26 cellular contexts compared by ENCODE assay signal in the genomic region with DNA sequence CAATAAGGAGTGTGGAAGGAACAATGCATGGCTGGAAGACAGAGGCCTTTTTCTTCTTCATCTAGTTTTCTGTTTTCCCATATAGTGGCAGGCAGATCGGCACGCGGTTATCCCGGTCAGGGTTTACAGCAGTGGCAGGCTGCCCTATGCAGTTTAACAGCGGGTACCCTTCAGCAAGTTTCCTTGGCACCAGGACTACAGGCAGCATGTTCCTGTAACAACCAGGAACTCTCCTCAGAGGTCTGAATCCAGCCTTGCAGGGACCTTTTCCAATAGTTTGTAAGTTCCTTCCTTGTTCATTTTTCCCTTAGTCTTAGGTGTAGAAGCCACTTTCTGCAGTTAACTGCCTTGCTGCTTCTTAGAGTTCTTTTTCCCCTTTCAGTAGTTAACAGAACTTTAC. TPM values are rescaled to one million over a fixed set of nuclear protein-coding genes. Genes with fewer than 3 reads are reported as not detected.
DNase-seq lines count a peak whose midpoint lies in the region; ATAC-seq, FAIRE-seq and TF ChIP-seq lines count a peak whose summit lies in the region.
"Had no signal": no experiment of that assay in that cellular context is flagged by ENCODE, and none has a peak within 500 bp of the region (broad histone marks: within the 10 kb centered on the region; RNA-seq: fewer than 3 reads in every experiment).

No MANE protein-coding gene starts in this region.

- ATAC-seq in Right ventricle myocardium superior (ENCODE audit: poor library complexity) = peak; percentile 67
- no peak for ATAC-seq in HepG2
- no peak for ATAC-seq in GM19452 (IDR thresholded peaks at IDR 0.05; ENCODE audit: unreplicated experiment)
- ATAC-seq: HCT116, Right ventricle myocardium inferior had no signal

- H2AFZ ChIP-seq in HepG2 (ENCODE audit: low read length) = no peak overlapping the region
- H2AFZ ChIP-seq: GM23248, PC-9 had no signal

- H3K9me3 ChIP-seq in left ventricle myocardium inferior (replicated peaks) (peaks cover 10% of the 10 kb centered on the region), endodermal cell (ENCODE audit: control insufficient read depth, low read length) (peaks cover 9% of the 10 kb centered on the region), HepG2 (ENCODE audit: low read length) (no peaks in the 10 kb centered on the region)
- H3K9me3 ChIP-seq: SJSA1 had no signal

- POLR2A ChIA-PET in HepG2 (lab: Yijun Ruan, JAX) = no interaction called here

- H3K27ac ChIP-seq in left ventricle myocardium inferior (replicated peaks) (no peak overlapping the region), endodermal cell (ENCODE audit: low read depth, low read length) (peak overlapping the region; percentile 36), HepG2 (ENCODE audit: extremely low read length, insufficient read depth, low read length) (no peak overlapping the region)
- H3K27ac ChIP-seq: BLaER1, GM23248, KMS-11, PC-9, SJSA1 had no signal

- in situ Hi-C loops in HepG2 (cut with HindIII; ENCODE audit: extremely low pct_ligation_motif_present, low pct_unique_long_range_greater_than_20kb) = no loop called here

- no TSS peak for BruUV-seq in HepG2 (replicated peaks; lab: Mats Ljungman, UMichigan)

- no peak for TF ChIP-seq EP300 in HepG2 (IDR thresholded peaks at IDR 0.05; ENCODE audit: low read depth in 2 of 2, low read length in 2 of 2)
- no peak for TF ChIP-seq EP300 in HepG2 (CRISPR knock-in tag; IDR thresholded peaks at IDR 0.05; ENCODE audit: borderline replicate concordance)

- intact Hi-C loops in Right ventricle myocardium superior (cut with DNase I) = no loop called here
- intact Hi-C loops in left ventricle myocardium inferior (cut with micrococcal nuclease) = no loop called here
- intact Hi-C loops in HepG2 (cut with micrococcal nuclease; ENCODE audit: unreplicated experiment) = no loop called here

- H3K4me2 ChIP-seq in HepG2 (ENCODE audit: low read depth, low read length) = no peak overlapping the region
- H3K4me2 ChIP-seq: BLaER1, KMS-11, PC-9 had no signal

- H4K20me1 ChIP-seq in HepG2 (ENCODE audit: insufficient read depth, low read length) = no peaks in the 10 kb centered on the region
- H4K20me1 ChIP-seq: BLaER1 had no signal

- H3K9me3 Mint-ChIP-seq in endodermal cell = peaks cover 25% of the 10 kb centered on the region
- H3K9me3 Mint-ChIP-seq: CD4-positive, alpha-beta T cell had no signal

- TF ChIP-seq RAD21 in HepG2 (CRISPR knock-in tag; IDR thresholded peaks at IDR 0.05) = no peak

- DNase-seq in Right ventricle myocardium superior (no peak), left ventricle myocardium inferior (no peak), LNCaP clone FGC (ENCODE audit: low read depth) (peak; percentile 70), endodermal cell (no peak), HepG2 (ENCODE audit: low spot score) (no peak), dermis blood vessel endothelial cell (no peak)
- DNase-seq: CD4-positive, alpha-beta T cell; GM23248; NCI-H1048; NCI-H1417; NCI-H1694; NCI-H2029 treated with DMSO at 0.1 percent for 48 hours; NCI-H446 treated with DMSO at 0.1 percent for 48 hours; NCI-H526; NCI-H82; PC-9 had no signal

- no peak overlapping the region for H3K27ac Mint-ChIP-seq in endodermal cell
- H3K27ac Mint-ChIP-seq: CD4-positive, alpha-beta T cell; IgD-negative memory B cell had no signal

- TF ChIP-seq CTCF in left ventricle myocardium inferior (IDR thresholded peaks at IDR 0.05; ENCODE audit: borderline replicate concordance) (no peak), LNCaP clone FGC (IDR thresholded peaks at IDR 0.05; ENCODE audit: control insufficient read depth, extremely low read depth, insufficient read depth) (no peak), endodermal cell (conservative IDR thresholded peaks at IDR 0.05) (no peak), HepG2 (CRISPR knock-in tag; IDR thresholded peaks at IDR 0.05) (no peak)

- H3K9ac ChIP-seq in endodermal cell (ENCODE audit: extremely low read depth, low read length, poor library complexity, severe bottlenecking) (no peak overlapping the region), HepG2 (ENCODE audit: insufficient read depth, low read depth, low read length) (no peak overlapping the region)
- H3K9ac ChIP-seq: BLaER1, GM23248, KMS-11 had no signal

- H3K27me3 Mint-ChIP-seq in endodermal cell (ENCODE audit: insufficient read depth) = no peaks in the 10 kb centered on the region
- H3K27me3 Mint-ChIP-seq: CD4-positive, alpha-beta T cell; IgD-negative memory B cell had no signal

- H3K4me3 ChIP-seq in left ventricle myocardium inferior (no peak overlapping the region), LNCaP clone FGC (ENCODE audit: low read depth, low read length) (peak overlapping the region; percentile 5; the same call in 1 of the 2 replicates), endodermal cell (ENCODE audit: low read length) (no peak overlapping the region), HepG2 (replicated peaks in 1 of 3; ENCODE audit: insufficient read depth in 1 of 3, low read depth in 2 of 3, low read length in 3 of 3) (no peak overlapping the region)
- H3K4me3 ChIP-seq: BLaER1, GM23248, PC-9, SJSA1 had no signal

- H3K36me3 ChIP-seq in left ventricle myocardium inferior (no peaks in the 10 kb centered on the region), endodermal cell (ENCODE audit: control insufficient read depth, insufficient read depth, low read length) (no peaks in the 10 kb centered on the region), HepG2 (replicated peaks in 1 of 2; ENCODE audit: control insufficient read depth in 1 of 2, insufficient read depth in 2 of 2, low read length in 2 of 2) (no peaks in the 10 kb centered on the region)
- H3K36me3 ChIP-seq: BLaER1, SJSA1 had no signal

- H3K27me3 ChIP-seq in left ventricle myocardium inferior (ENCODE audit: low read depth) (no peaks in the 10 kb centered on the region), endodermal cell (ENCODE audit: control insufficient read depth, insufficient read depth, low read length, poor library complexity, severe bottlenecking) (no peaks in the 10 kb centered on the region), HepG2 (ENCODE audit: control insufficient read depth in 1 of 2, insufficient read depth in 2 of 2, low read length in 2 of 2) (no peaks in the 10 kb centered on the region)
- H3K27me3 ChIP-seq: BLaER1, SJSA1 had no signal

- no peaks in the 10 kb centered on the region for H3K4me1 Mint-ChIP-seq in endodermal cell
- H3K4me1 Mint-ChIP-seq: IgD-negative memory B cell had no signal

- H3K36me3 Mint-ChIP-seq in endodermal cell (ENCODE audit: low read depth) = peaks cover 19% of the 10 kb centered on the region

- no peaks in the 10 kb centered on the region for H3K79me2 ChIP-seq in HepG2 (ENCODE audit: insufficient read depth, low read length)

- H3K4me3 Mint-ChIP-seq in endodermal cell = no peak overlapping the region
- H3K4me3 Mint-ChIP-seq: CD4-positive, alpha-beta T cell; IgD-negative memory B cell had no signal

- FAIRE-seq in HepG2 (lab: Jason Lieb, UNC) = no peak
- FAIRE-seq: A204.1, D721Med, GM19239 had no signal

- 96 to 100% methylated on average over 1 to 5 of the region's 5 CpGs for WGBS in endodermal cell (ENCODE audit: insufficient coverage in 1 of 2, insufficient read length in 1 of 2), 2 experiments
- WGBS in HepG2 (ENCODE audit: low lambda C conversion rate) = 96% methylated on average over 5 of the region's 5 CpGs

- H3K4me1 ChIP-seq in left ventricle myocardium inferior (no peaks in the 10 kb centered on the region), endodermal cell (ENCODE audit: control insufficient read depth, insufficient read depth, low read length) (no peaks in the 10 kb centered on the region), HepG2 (ENCODE audit: insufficient read depth, low read length) (peaks cover 19% of the 10 kb centered on the region)
- H3K4me1 ChIP-seq: SJSA1 had no signal

- no peak for TF ChIP-seq POLR2A in HepG2 (IDR thresholded peaks at IDR 0.05; ENCODE audit: insufficient read depth in 1 of 2, low read depth in 2 of 2, low read length in 2 of 2)

- CTCF ChIA-PET in HepG2 (lab: Yijun Ruan, JAX; ENCODE audit: low intra/inter-chr PET ratio, low total read pairs) = no interaction called here

TF ChIP-seq in HepG2, 621 proteins besides CTCF, POLR2A, EP300 and RAD21:
- TF ChIP-seq PAF1 (CRISPR knock-in tag; IDR thresholded peaks at IDR 0.05) = no peak
- no peak for TF ChIP-seq ZNF296 (CRISPR knock-in tag; conservative IDR thresholded peaks at IDR 0.05)
- no peak for TF ChIP-seq FOXM1 (CRISPR knock-in tag; IDR thresholded peaks at IDR 0.05)
- no peak for TF ChIP-seq MAFG (CRISPR knock-in tag; IDR thresholded peaks at IDR 0.05)

RNA-seq across cellular contexts. Expression of gene CRACR2A, which starts 38.6 kb away (rescaled TPM):
- total RNA-seq in Right ventricle myocardium superior (5.2 TPM), left ventricle myocardium inferior (7.6 TPM), endodermal cell (1 to 10 TPM; 1.1 to 4.7 TPM), HepG2 (2016; rRNA removed; fragmentation: Illumina TruSeq; extraction: Trizol) (0.20 TPM in 1 of 2 replicates, not detected in the other), dermis blood vessel endothelial cell (8.8 and 22.1 TPM in 2 replicates)
- polyA plus RNA-seq in endodermal cell (2013, experiment 1 of 2) = 1.1 TPM
- polyA plus RNA-seq in endodermal cell (2013, experiment 2 of 2) = 1.3 TPM
- not detected in 2 replicates for total RNA-seq in HepG2 (2016; cell fraction: cytosol; rRNA removed; fragmentation: Illumina TruSeq; extraction: Trizol; ENCODE audit: low read depth)
- 0.09 and 0.12 TPM in 2 replicates for total RNA-seq in HepG2 (2016; cell fraction: insoluble cytoplasmic fraction; rRNA removed; fragmentation: Illumina TruSeq; extraction: Trizol)
- total RNA-seq in HepG2 (2016; cell fraction: membrane; rRNA removed; fragmentation: Illumina TruSeq; extraction: Trizol) = not detected in 2 replicates
- 0.40 and 0.47 TPM in 2 replicates for total RNA-seq in HepG2 (2016; cell fraction: nucleus; rRNA removed; fragmentation: Illumina TruSeq; extraction: Trizol)
- polyA plus RNA-seq in HepG2 (2011; rRNA removed) = 0.09 and 0.16 TPM in 2 replicates
- 0.03 and 0.04 TPM in 2 replicates for polyA plus RNA-seq in HepG2 (2011; cell fraction: cytosol; rRNA removed)
- polyA plus RNA-seq in HepG2 (2011; cell fraction: nucleus; rRNA removed) = 0.17 and 0.29 TPM in 2 replicates
- 0.19 and 0.21 TPM in 2 replicates for polyA plus RNA-seq in HepG2 (2012)
- polyA plus RNA-seq in HepG2 (2016; cell fraction: cytosol; fragmentation: Illumina TruSeq; extraction: Trizol; ENCODE audit: low read depth) = not detected in 2 replicates
- polyA plus RNA-seq in HepG2 (2016; cell fraction: insoluble cytoplasmic fraction; fragmentation: Illumina TruSeq; extraction: Trizol; ENCODE audit: low read depth) = not detected in 2 replicates
- not detected in 2 replicates for polyA plus RNA-seq in HepG2 (2016; cell fraction: membrane; fragmentation: Illumina TruSeq; extraction: Trizol; ENCODE audit: low read depth)
- 0.55 TPM in 1 of 2 replicates, not detected in the other for polyA plus RNA-seq in HepG2 (2016; cell fraction: nucleus; fragmentation: Illumina TruSeq; extraction: Trizol; ENCODE audit: insufficient read depth, low read depth)
- 0.10 TPM in 1 of 2 replicates, not detected in the other for polyA minus RNA-seq in HepG2 (2011; rRNA and poly(A)+ RNA removed; ENCODE audit: low replicate concordance)
- not detected in 2 replicates for polyA minus RNA-seq in HepG2 (2011; cell fraction: cytosol; rRNA and poly(A)+ RNA removed)
- polyA minus RNA-seq in HepG2 (2011; cell fraction: nucleus; rRNA and poly(A)+ RNA removed) = 0.64 and 0.75 TPM in 2 replicates
- total RNA-seq: PC-9 had no signal
